ENCODE assay signal across 35 cellular contexts in the genomic region with DNA sequence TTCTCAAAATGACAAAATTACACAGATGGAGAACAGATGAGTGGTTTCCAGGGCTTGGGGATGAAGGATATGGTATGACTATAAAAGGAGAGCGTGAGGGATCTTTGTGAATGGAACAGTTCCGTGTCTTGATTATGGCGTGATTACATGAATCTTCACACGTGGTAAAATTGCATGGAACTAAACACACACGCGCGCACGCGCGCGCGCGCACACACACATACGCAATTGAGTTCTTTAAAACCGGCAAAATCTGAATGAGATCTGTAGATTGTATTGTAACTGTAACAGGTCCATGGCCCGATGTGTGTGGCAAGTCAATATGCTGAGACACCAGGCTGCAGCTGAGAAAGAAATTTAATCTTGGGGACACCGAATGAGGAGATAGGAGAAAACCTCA. TPM values are rescaled to one million over a fixed set of nuclear protein-coding genes. Genes with fewer than 3 reads are reported as not detected.
"Had no signal": no experiment of that assay in that cellular context is flagged by ENCODE, and none has a peak within 500 bp of the region (broad histone marks: within the 10 kb centered on the region; RNA-seq: fewer than 3 reads in every experiment).

No MANE protein-coding gene starts in this region.

- H3K9me3 ChIP-seq: MG63 had no signal

- H3K27ac ChIP-seq: KMS-11 had no signal

- H3K27me3 ChIP-seq: MG63 had no signal

- DNase-seq: Karpas-422, Kasumi-1, KG1, MG63, MM.1S, MV-4-11, NCI-H1048, NCI-H1092, NCI-H1092 treated with DMSO at 0.1 percent for 48 hours, NCI-H1105, NCI-H1105 treated with DMSO at 0.1 percent for 48 hours, NCI-H1417, NCI-H1417 treated with DMSO at 0.1 percent for 48 hours, NCI-H1436, NCI-H1436 treated with DMSO at 0.1 percent for 48 hours, NCI-H146, NCI-H1694, NCI-H1694 treated with DMSO at 0.1 percent for 48 hours, NCI-H187, NCI-H187 treated with DMSO at 0.1 percent for 48 hours, NCI-H1930, NCI-H2029, NCI-H2029 treated with DMSO at 0.1 percent for 48 hours, NCI-H2081, NCI-H2081 treated with DMSO at 0.1 percent for 48 hours, NCI-H2107, NCI-H2171, NCI-H2171 treated with DMSO at 0.1 percent for 48 hours, NCI-H2227 treated with DMSO at 0.1 percent for 48 hours, NCI-H226, NCI-H345, NCI-H510A had no signal

- H3K4me2 ChIP-seq: KMS-11 had no signal

- H3K4me3 ChIP-seq: MG63 had no signal

- H3K9ac ChIP-seq: KMS-11 had no signal

- H3K36me3 ChIP-seq: MG63 had no signal

RNA-seq across cellular contexts. Expression of gene LRRN2, which starts 11.1 kb away (rescaled TPM):
- total RNA-seq: LHCN-M2, MCF 10A had no signal
